Comparison of ENCODE assay signal across 28 cellular contexts in genomic region chr2:154032220-154032619, GRCh38.
DNase-seq lines count a peak whose midpoint lies in the region; ATAC-seq and TF ChIP-seq lines count a peak whose summit lies in the region.
"Had no signal": no experiment of that assay in that cellular context is flagged by ENCODE, and none has a peak within 500 bp of the region (broad histone marks: within the 10 kb centered on the region; RNA-seq: fewer than 3 reads in every experiment).

No MANE protein-coding gene starts in this region.

- no peaks in the 10 kb centered on the region for H3K9me3 ChIP-seq in osteoblast (ENCODE audit: low read depth, low read length)
- H3K9me3 ChIP-seq: adrenal gland, Caco-2, MG63, pancreas, Peyer's patch, right lobe of liver, vagina had no signal

- no peak overlapping the region for H3K4me3 ChIP-seq in osteoblast (ENCODE audit: insufficient read depth, low read length)
- H3K4me3 ChIP-seq: adrenal gland, breast epithelium, coronary artery, MG63, pancreas, Peyer's patch, right lobe of liver, vagina had no signal

- H3K27me3 ChIP-seq in osteoblast (ENCODE audit: insufficient read depth, low read length) = no peaks in the 10 kb centered on the region
- H3K27me3 ChIP-seq: adrenal gland, breast epithelium, MG63, pancreas, Peyer's patch, right lobe of liver, vagina had no signal

- ATAC-seq in HG02759 (IDR thresholded peaks at IDR 0.05; ENCODE audit: unreplicated experiment) (peak; percentile 63), HG03520 (IDR thresholded peaks at IDR 0.05; ENCODE audit: unreplicated experiment) (peak; percentile 63)
- ATAC-seq: naive thymus-derived CD4-positive, alpha-beta T cell; pancreas; right lobe of liver; stimulated activated effector memory CD8-positive, alpha-beta T cell treated with anti-CD3 and anti-CD28 coated beads, Interleukin-12 subunit alpha, Interleukin-12 subunit beta, amount 100 ng/mL, for 72 hours had no signal

- H3K36me3 ChIP-seq in osteoblast (ENCODE audit: insufficient read depth, low read length) = no peaks in the 10 kb centered on the region
- H3K36me3 ChIP-seq: adrenal gland, breast epithelium, MG63, pancreas, Peyer's patch, right lobe of liver, vagina had no signal

- no peaks in the 10 kb centered on the region for H3K4me1 ChIP-seq in osteoblast (ENCODE audit: insufficient read depth, low read length)
- H3K4me1 ChIP-seq: adrenal gland, breast epithelium, Caco-2, pancreas, Peyer's patch, right lobe of liver, vagina had no signal

- H2AFZ ChIP-seq in osteoblast (ENCODE audit: low read length) = no peak overlapping the region

- no peaks in the 10 kb centered on the region for H4K20me1 ChIP-seq in osteoblast (ENCODE audit: insufficient read depth, low read length)

- TF ChIP-seq CTCF in osteoblast (IDR thresholded peaks at IDR 0.05; ENCODE audit: extremely low read depth, low read depth, low read length) = no peak

- no peak overlapping the region for H3K27ac ChIP-seq in osteoblast (ENCODE audit: low read depth, low read length)
- H3K27ac ChIP-seq: adrenal gland, breast epithelium, coronary artery, pancreas, Peyer's patch, right lobe of liver, vagina had no signal

- no peaks in the 10 kb centered on the region for H3K79me2 ChIP-seq in osteoblast (ENCODE audit: insufficient read depth, low read length)

- no peak overlapping the region for H3K4me2 ChIP-seq in osteoblast (ENCODE audit: insufficient read depth, low read length)

- DNase-seq in SIG-M5 treated with dmso at 0.1 percent for 504 hours (lab: John Stamatoyannopoulos, UW; ENCODE audit: unreplicated experiment) = peak; percentile 11
- no peak for DNase-seq in SIG-M5 (lab: John Stamatoyannopoulos, UW)
- DNase-seq in osteoblast (ENCODE audit: insufficient read length, low spot score, missing footprints) = peak; percentile 14
- DNase-seq in DMS153 treated with DMSO at 0.1 percent for 48 hours (lab: John Stamatoyannopoulos, UW; ENCODE audit: unreplicated experiment) = no peak
- DNase-seq in SW480 (ENCODE audit: low spot score) = no peak
- no peak for DNase-seq in NCI-H1694 treated with DMSO at 0.1 percent for 48 hours (lab: John Stamatoyannopoulos, UW)
- DNase-seq: 8988T; activated CD4-positive, alpha-beta T cell treated with anti-CD3 and anti-CD28 coated beads, Interleukin-2, amount 50 U/mL, for 48 hours; activated gamma-delta T cell treated with Interleukin-2 at 50 U/mL for 16 hours; activated T-cell treated with anti-CD3 and anti-CD28 coated beads for 4 hours; adrenal gland; Caco-2; EL; mesenchymal stem cell; MG63; naive thymus-derived CD4-positive, alpha-beta T cell; NCI-H1930; NCI-H345; pancreas; Peyer's patch; right lobe of liver; T-helper 2 cell had no signal

Comparison
In these comparisons a context has a peak if more than half of its experiments do, and no peak if none do; other contexts are left out.
1. DNase-seq: peak in SIG-M5 treated with dmso at 0.1 percent for 504 hours (single experiment) and osteoblast (single experiment); none in SIG-M5 (single experiment), DMS153 treated with DMSO at 0.1 percent for 48 hours (single experiment), SW480 (single experiment) and NCI-H1694 treated with DMSO at 0.1 percent for 48 hours (single experiment).